1 cellular context compared by ENCODE assay signal in the genomic region with DNA sequence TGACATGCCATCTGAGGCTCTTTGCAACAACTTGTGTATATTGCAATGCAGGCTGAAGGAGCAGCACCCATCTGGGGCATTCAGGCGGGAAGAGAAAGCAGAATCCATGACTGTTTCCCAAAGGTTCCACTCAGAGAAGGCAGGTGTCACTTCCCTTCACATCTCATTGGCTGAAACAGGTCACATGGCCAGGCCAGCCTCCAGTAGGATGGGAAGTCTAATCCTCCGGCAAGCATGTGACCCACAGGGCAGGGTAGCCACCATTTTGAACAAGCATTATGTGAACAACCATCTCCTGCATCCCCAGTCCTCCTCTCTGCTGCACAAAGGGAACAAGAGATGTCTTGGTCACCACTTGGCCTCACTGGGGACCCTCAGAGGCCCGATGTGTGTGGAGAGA.
TF ChIP-seq lines count a peak whose summit lies in the region.

No MANE protein-coding gene starts in this region.

TF ChIP-seq in GM12878, 131 proteins besides CTCF, POLR2A, EP300 and RAD21 (continued from another document):
- TF ChIP-seq, protein P1, sequence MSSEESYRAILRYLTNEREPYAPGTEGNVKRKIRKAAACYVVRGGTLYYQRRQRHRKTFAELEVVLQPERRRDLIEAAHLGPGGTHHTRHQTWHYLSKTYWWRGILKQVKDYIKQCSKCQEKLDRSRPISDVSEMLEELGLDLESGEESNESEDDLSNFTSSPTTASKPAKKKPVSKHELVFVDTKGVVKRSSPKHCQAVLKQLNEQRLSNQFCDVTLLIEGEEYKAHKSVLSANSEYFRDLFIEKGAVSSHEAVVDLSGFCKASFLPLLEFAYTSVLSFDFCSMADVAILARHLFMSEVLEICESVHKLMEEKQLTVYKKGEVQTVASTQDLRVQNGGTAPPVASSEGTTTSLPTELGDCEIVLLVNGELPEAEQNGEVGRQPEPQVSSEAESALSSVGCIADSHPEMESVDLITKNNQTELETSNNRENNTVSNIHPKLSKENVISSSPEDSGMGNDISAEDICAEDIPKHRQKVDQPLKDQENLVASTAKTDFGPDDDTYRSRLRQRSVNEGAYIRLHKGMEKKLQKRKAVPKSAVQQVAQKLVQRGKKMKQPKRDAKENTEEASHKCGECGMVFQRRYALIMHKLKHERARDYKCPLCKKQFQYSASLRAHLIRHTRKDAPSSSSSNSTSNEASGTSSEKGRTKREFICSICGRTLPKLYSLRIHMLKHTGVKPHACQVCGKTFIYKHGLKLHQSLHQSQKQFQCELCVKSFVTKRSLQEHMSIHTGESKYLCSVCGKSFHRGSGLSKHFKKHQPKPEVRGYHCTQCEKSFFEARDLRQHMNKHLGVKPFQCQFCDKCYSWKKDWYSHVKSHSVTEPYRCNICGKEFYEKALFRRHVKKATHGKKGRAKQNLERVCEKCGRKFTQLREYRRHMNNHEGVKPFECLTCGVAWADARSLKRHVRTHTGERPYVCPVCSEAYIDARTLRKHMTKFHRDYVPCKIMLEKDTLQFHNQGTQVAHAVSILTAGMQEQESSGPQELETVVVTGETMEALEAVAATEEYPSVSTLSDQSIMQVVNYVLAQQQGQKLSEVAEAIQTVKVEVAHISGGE (CRISPR knock-in tag; IDR thresholded peaks at IDR 0.05): no peak
- TF ChIP-seq EZH2 (IDR thresholded peaks at IDR 0.05; ENCODE audit: borderline replicate concordance, control insufficient read depth, low read depth, low read length): no peak
- no peak for TF ChIP-seq FOS (IDR thresholded peaks at IDR 0.05; ENCODE audit: borderline replicate concordance, extremely low read depth, insufficient read length)
- TF ChIP-seq ZNF24 (IDR thresholded peaks at IDR 0.05): no peak
